Comparison of ENCODE assay signal across 13 cellular contexts in the genomic region with DNA sequence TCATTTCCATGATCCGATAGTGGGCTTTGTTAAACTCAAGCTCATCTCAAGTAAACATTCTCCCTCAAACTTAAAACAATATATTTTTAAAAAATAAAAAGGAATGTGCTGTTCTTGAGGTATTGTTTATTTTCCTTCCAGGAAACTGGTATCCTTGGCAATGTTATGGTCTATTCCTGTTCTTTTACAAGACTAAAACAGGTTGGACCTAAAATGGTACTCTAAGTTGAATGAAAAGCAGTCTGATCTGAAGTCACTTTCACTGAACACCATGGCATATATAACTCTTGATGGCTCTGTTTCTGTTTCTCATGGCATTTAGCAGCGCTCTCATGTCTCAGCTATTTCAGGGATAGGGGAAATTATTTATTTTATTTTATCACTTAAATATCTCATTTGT.
A peak's percentile ranks its signal among the peaks of the same experiment; 100 is the strongest.
DNase-seq lines count a peak whose midpoint lies in the region; ATAC-seq and TF ChIP-seq lines count a peak whose summit lies in the region.
"Had no signal": no experiment of that assay in that cellular context is flagged by ENCODE, and none has a peak within 500 bp of the region (broad histone marks: within the 10 kb centered on the region; RNA-seq: fewer than 3 reads in every experiment).

No MANE protein-coding gene starts in this region.

- H3K4me3 Mint-ChIP-seq in HFFc6 (no peak overlapping the region), endothelial cell (ENCODE audit: unreplicated experiment) (no peak overlapping the region)
- H3K4me3 Mint-ChIP-seq: CD4-positive, alpha-beta memory T cell; GM23338; H9 had no signal

- DNase-seq in HFFc6: no peak
- DNase-seq in LNCaP clone FGC (ENCODE audit: low read depth): peak; percentile 46
- no peak for DNase-seq in endothelial cell (ENCODE audit: low spot score)
- no peak for DNase-seq in sciatic nerve (ENCODE audit: low spot score)
- DNase-seq in NCI-H1092 treated with DMSO at 0.1 percent for 48 hours (lab: John Stamatoyannopoulos, UW): no peak
- DNase-seq in SIG-M5 (lab: John Stamatoyannopoulos, UW): no peak
- DNase-seq: BE2C; CD4-positive, alpha-beta memory T cell; DMS79; H9 had no signal

- TF ChIP-seq CTCF in HFFc6 (IDR thresholded peaks at IDR 0.05) (no peak), LNCaP clone FGC (IDR thresholded peaks at IDR 0.05; ENCODE audit: control insufficient read depth, extremely low read depth, insufficient read depth) (no peak), endothelial cell (IDR thresholded peaks at IDR 0.05; ENCODE audit: unreplicated experiment) (no peak)

- peaks cover 30% of the 10 kb centered on the region for H3K4me1 Mint-ChIP-seq in HFFc6 (ENCODE audit: low read depth)
- H3K4me1 Mint-ChIP-seq in endothelial cell (ENCODE audit: unreplicated experiment): peaks cover 52% of the 10 kb centered on the region
- H3K4me1 Mint-ChIP-seq: GM23338 had no signal

- no peaks in the 10 kb centered on the region for H3K27me3 Mint-ChIP-seq in HFFc6 (ENCODE audit: insufficient read depth)
- H3K27me3 Mint-ChIP-seq in endothelial cell (ENCODE audit: unreplicated experiment): peaks cover 2% of the 10 kb centered on the region
- H3K27me3 Mint-ChIP-seq: CD4-positive, alpha-beta memory T cell had no signal

- ATAC-seq in sciatic nerve (peak; percentile 58), HG02763 (IDR thresholded peaks at IDR 0.05; ENCODE audit: unreplicated experiment) (no peak)
- ATAC-seq: A549, GM23338 had no signal

- H3K9me3 Mint-ChIP-seq in HFFc6 (no peaks in the 10 kb centered on the region), endothelial cell (ENCODE audit: unreplicated experiment) (no peaks in the 10 kb centered on the region)
- H3K9me3 Mint-ChIP-seq: CD4-positive, alpha-beta memory T cell; GM23338; H9 had no signal

- no peak overlapping the region for H3K4me3 ChIP-seq in LNCaP clone FGC (ENCODE audit: low read depth, low read length)
- H3K4me3 ChIP-seq: A549, GM23338 had no signal

- H3K27ac Mint-ChIP-seq in HFFc6 (peak overlapping the region; percentile 19; the same call in 1 of the 2 replicates), endothelial cell (ENCODE audit: unreplicated experiment) (peak overlapping the region; percentile 96)
- H3K27ac Mint-ChIP-seq: GM23338 had no signal

- H3K36me3 Mint-ChIP-seq in HFFc6 (ENCODE audit: low read depth): no peaks in the 10 kb centered on the region
- no peaks in the 10 kb centered on the region for H3K36me3 Mint-ChIP-seq in endothelial cell (ENCODE audit: low read depth, unreplicated experiment)

- intact Hi-C loops in sciatic nerve (cut with DNase I): no loop called here
